Comparison of ENCODE assay signal across 10 cellular contexts in the genomic region with DNA sequence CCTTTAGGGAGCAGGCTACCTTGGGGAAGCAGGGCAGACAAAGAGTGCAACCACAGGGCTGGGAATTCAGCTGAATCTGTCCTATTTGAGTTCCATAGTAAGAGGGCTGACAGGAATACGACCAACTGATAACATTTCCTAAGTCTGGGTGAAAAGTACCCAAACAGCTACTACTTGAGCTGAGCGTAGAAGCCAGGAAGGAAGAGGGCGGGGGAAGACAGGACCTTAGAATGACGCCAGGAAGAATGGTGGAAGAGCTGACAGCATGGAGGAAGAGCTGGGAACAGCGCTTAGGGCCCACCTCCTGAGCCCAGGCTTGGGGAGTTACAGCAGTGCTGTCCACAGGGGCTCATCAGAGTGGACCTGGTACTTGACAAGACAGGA. TPM values are rescaled to one million over a fixed set of nuclear protein-coding genes. Genes with fewer than 3 reads are reported as not detected.
A peak's percentile ranks its signal among the peaks of the same experiment; 100 is the strongest.
DNase-seq lines count a peak whose midpoint lies in the region; ATAC-seq, FAIRE-seq and TF ChIP-seq lines count a peak whose summit lies in the region.
"Had no signal": no experiment of that assay in that cellular context is flagged by ENCODE, and none has a peak within 500 bp of the region (broad histone marks: within the 10 kb centered on the region; RNA-seq: fewer than 3 reads in every experiment).

No MANE protein-coding gene starts in this region.

- no peak for TF ChIP-seq EP300 in suprapubic skin (IDR thresholded peaks at IDR 0.05)

- H2AFZ ChIP-seq in smooth muscle cell (ENCODE audit: low read depth), result no peak overlapping the region

- peak overlapping the region; percentile 22 for H3K4me3 Mint-ChIP-seq in activated T-cell treated with anti-CD3 and anti-CD28 coated beads, Interleukin-2, amount 50 U/mL, for 4 hours
- no peak overlapping the region for H3K4me3 Mint-ChIP-seq in activated T-helper 2 cell treated with anti-CD3 and anti-CD28 coated beads, Interferon-gamma antibody, Interleukin-2, Interleukin-4, amounts not matched to agents 10 μg/mL and 5 μg/mL and 100 μg/mL, durations not matched to agents 14 hours and 24 hours and 36 hours (ENCODE audit: low read depth)
- peak overlapping the region in 3 of 5 donors; percentile 19 to 40 (median 30) for H3K4me3 Mint-ChIP-seq in immature natural killer cell
- H3K4me3 Mint-ChIP-seq: naive B cell had no signal

- FAIRE-seq in GM12891 (lab: Jason Lieb, UNC), result no peak

- H3K9me3 ChIP-seq in suprapubic skin (no peaks in the 10 kb centered on the region), smooth muscle cell (replicated peaks; ENCODE audit: low read depth) (no peaks in the 10 kb centered on the region)

- peaks cover 65% of the 10 kb centered on the region for H3K79me2 ChIP-seq in smooth muscle cell (ENCODE audit: low read depth)

- no peak for DNase-seq in activated T-cell treated with anti-CD3 and anti-CD28 coated beads, Interleukin-2, amount 50 U/mL, for 4 hours
- DNase-seq in activated T-cell treated with anti-CD3 and anti-CD28 coated beads, Interleukin-2, amount 50 U/mL, for 1 hour, result no peak
- DNase-seq in activated T-helper 2 cell treated with anti-CD3 and anti-CD28 coated beads, Interferon-gamma antibody, Interleukin-2, Interleukin-4, amounts not matched to agents 10 μg/mL and 5 μg/mL and 100 μg/mL, durations not matched to agents 14 hours and 24 hours and 36 hours (ENCODE audit: low spot score), result no peak
- DNase-seq in immature natural killer cell, result no peak
- DNase-seq in suprapubic skin (ENCODE audit: low spot score in 2 of 2), result no peak
- no peak for DNase-seq in iPS-NIHi11 (ENCODE audit: low spot score)
- no peak for DNase-seq in GM12891 (ENCODE audit: insufficient read length, low spot score)
- no peak for DNase-seq in smooth muscle cell (lab: John Stamatoyannopoulos, UW; ENCODE audit: unreplicated experiment)
- DNase-seq: naive B cell, NCI-H524 had no signal

- H3K9me3 Mint-ChIP-seq in activated T-cell treated with anti-CD3 and anti-CD28 coated beads, Interleukin-2, amount 50 U/mL, for 4 hours, result no peaks in the 10 kb centered on the region
- H3K9me3 Mint-ChIP-seq in activated T-helper 2 cell treated with anti-CD3 and anti-CD28 coated beads, Interferon-gamma antibody, Interleukin-2, Interleukin-4, amounts not matched to agents 10 μg/mL and 5 μg/mL and 100 μg/mL, durations not matched to agents 14 hours and 24 hours and 36 hours, result no peaks in the 10 kb centered on the region
- no peaks in the 10 kb centered on the region for H3K9me3 Mint-ChIP-seq in immature natural killer cell

- H3K27ac Mint-ChIP-seq in activated T-helper 2 cell treated with anti-CD3 and anti-CD28 coated beads, Interferon-gamma antibody, Interleukin-2, Interleukin-4, amounts not matched to agents 10 μg/mL and 5 μg/mL and 100 μg/mL, durations not matched to agents 14 hours and 24 hours and 36 hours, result peak overlapping the region; percentile 10
- peak overlapping the region; percentile 25 to 81 (median 58) for H3K27ac Mint-ChIP-seq in immature natural killer cell

- no peaks in the 10 kb centered on the region for H3K36me3 ChIP-seq in suprapubic skin
- no peaks in the 10 kb centered on the region for H3K36me3 ChIP-seq in smooth muscle cell (ENCODE audit: low read depth)

- TF ChIP-seq CTCF in suprapubic skin (IDR thresholded peaks at IDR 0.05) (no peak), smooth muscle cell (IDR thresholded peaks at IDR 0.05; ENCODE audit: borderline replicate concordance, insufficient read depth, poor library complexity, severe bottlenecking) (no peak)

- H3K27ac ChIP-seq in suprapubic skin (peak overlapping the region; percentile 45), smooth muscle cell (ENCODE audit: low read depth) (no peak overlapping the region)

- H3K27me3 ChIP-seq in suprapubic skin (no peaks in the 10 kb centered on the region), smooth muscle cell (ENCODE audit: low read depth) (no peaks in the 10 kb centered on the region)

- H3K9ac ChIP-seq in smooth muscle cell (ENCODE audit: low read depth), result no peak overlapping the region

- TF ChIP-seq POLR2A in suprapubic skin (IDR thresholded peaks at IDR 0.05) (no peak), GM12891 (IDR thresholded peaks at IDR 0.05; ENCODE audit: low read depth, low read length) (no peak)

- H3K27me3 Mint-ChIP-seq in activated T-cell treated with anti-CD3 and anti-CD28 coated beads, Interleukin-2, amount 50 U/mL, for 4 hours (ENCODE audit: low read depth), result no peaks in the 10 kb centered on the region
- H3K27me3 Mint-ChIP-seq in activated T-helper 2 cell treated with anti-CD3 and anti-CD28 coated beads, Interferon-gamma antibody, Interleukin-2, Interleukin-4, amounts not matched to agents 10 μg/mL and 5 μg/mL and 100 μg/mL, durations not matched to agents 14 hours and 24 hours and 36 hours (ENCODE audit: low read depth), result no peaks in the 10 kb centered on the region
- peaks cover 0 to 10% (median 9%) of the 10 kb centered on the region in 3 donors for H3K27me3 Mint-ChIP-seq in immature natural killer cell (ENCODE audit: low read depth in 3 of 3)
- H3K27me3 Mint-ChIP-seq: naive B cell had no signal

- WGBS in suprapubic skin, result 52% methylated on average over 5 of the region's 5 CpGs
- WGBS in smooth muscle cell (ENCODE audit: low lambda C conversion rate), result 54% methylated on average over 5 of the region's 5 CpGs

- ATAC-seq in activated T-cell treated with anti-CD3 and anti-CD28 coated beads, Interleukin-2, amount 50 U/mL, for 4 hours, result no peak

- H3K4me1 ChIP-seq in suprapubic skin (peaks cover 19% of the 10 kb centered on the region), smooth muscle cell (ENCODE audit: low read depth) (no peaks in the 10 kb centered on the region)

- intact Hi-C loops in activated T-helper 2 cell treated with anti-CD3 and anti-CD28 coated beads, Interferon-gamma antibody, Interleukin-2, Interleukin-4, amounts not matched to agents 10 μg/mL and 5 μg/mL and 100 μg/mL, durations not matched to agents 14 hours and 24 hours and 36 hours (cut with micrococcal nuclease), result no loop called here

- peaks cover 50% of the 10 kb centered on the region for H3K4me1 Mint-ChIP-seq in activated T-cell treated with anti-CD3 and anti-CD28 coated beads, Interleukin-2, amount 50 U/mL, for 4 hours (ENCODE audit: low read depth)
- H3K4me1 Mint-ChIP-seq in activated T-helper 2 cell treated with anti-CD3 and anti-CD28 coated beads, Interferon-gamma antibody, Interleukin-2, Interleukin-4, amounts not matched to agents 10 μg/mL and 5 μg/mL and 100 μg/mL, durations not matched to agents 14 hours and 24 hours and 36 hours (ENCODE audit: low read depth), result peaks cover 20% of the 10 kb centered on the region
- H3K4me1 Mint-ChIP-seq in immature natural killer cell, result peaks cover 40 to 57% of the 10 kb centered on the region in 2 donors

- no peak overlapping the region for H3K4me3 ChIP-seq in suprapubic skin
- H3K4me3 ChIP-seq in smooth muscle cell, result no peak overlapping the region

- H3F3A ChIP-seq in smooth muscle cell (ENCODE audit: low read depth), result no peaks in the 10 kb centered on the region

- no peak overlapping the region for H3K4me2 ChIP-seq in smooth muscle cell

- H3K36me3 Mint-ChIP-seq in activated T-cell treated with anti-CD3 and anti-CD28 coated beads, Interleukin-2, amount 50 U/mL, for 4 hours (ENCODE audit: insufficient read depth), result peaks cover 14% of the 10 kb centered on the region
- peaks cover 38% of the 10 kb centered on the region for H3K36me3 Mint-ChIP-seq in activated T-helper 2 cell treated with anti-CD3 and anti-CD28 coated beads, Interferon-gamma antibody, Interleukin-2, Interleukin-4, amounts not matched to agents 10 μg/mL and 5 μg/mL and 100 μg/mL, durations not matched to agents 14 hours and 24 hours and 36 hours (ENCODE audit: low read depth)
- H3K36me3 Mint-ChIP-seq in immature natural killer cell, result peaks cover 0 to 6% (median 6%) of the 10 kb centered on the region in 3 donors

- H4K20me1 ChIP-seq in smooth muscle cell (ENCODE audit: low read depth), result peaks cover 93% of the 10 kb centered on the region

TF ChIP-seq in GM12891, 5 proteins besides CTCF, POLR2A, EP300 and RAD21:
- no peak for TF ChIP-seq POLR2AphosphoS5 (IDR thresholded peaks at IDR 0.05; ENCODE audit: low read depth, low read length)
- TF ChIP-seq POU2F2 (IDR thresholded peaks at IDR 0.05; ENCODE audit: low read depth, low read length), result no peak
- TF ChIP-seq TAF1 (IDR thresholded peaks at IDR 0.05; ENCODE audit: low read depth, low read length), result no peak
- TF ChIP-seq PAX5 (IDR thresholded peaks at IDR 0.05; ENCODE audit: insufficient read depth, low read length, severe bottlenecking), result no peak
- TF ChIP-seq SPI1 (IDR thresholded peaks at IDR 0.05; ENCODE audit: low read depth, low read length), result no peak

RNA-seq across cellular contexts. Expression of a gene that starts 14.4 kb away (rescaled TPM):
- total RNA-seq in activated T-cell treated with anti-CD3 and anti-CD28 coated beads, Interleukin-2, amount 50 U/mL, for 4 hours, result 10 to 100 TPM; 42.6 to 46.7 (median 45.7) TPM
- 58.2 and 58.4 TPM in 2 replicates for total RNA-seq in activated T-helper 2 cell treated with anti-CD3 and anti-CD28 coated beads, Interferon-gamma antibody, Interleukin-2, Interleukin-4, amounts not matched to agents 10 μg/mL and 5 μg/mL and 100 μg/mL, durations not matched to agents 14 hours and 24 hours and 36 hours
- 10 to 100 TPM; 11.4 to 31.5 (median 18.3) TPM for polyA plus RNA-seq in immature natural killer cell
- total RNA-seq in suprapubic skin, result 10 to 100 TPM; 19.7 to 76.0 (median 33.9) TPM
- 13.4 TPM for polyA plus RNA-seq in GM12891 (2012; ENCODE audit: low read depth, missing spikeins)
- total RNA-seq in smooth muscle cell, result 13.1 and 17.9 TPM in 2 replicates
- 11.9 and 15.0 TPM in 2 replicates for polyA plus RNA-seq in smooth muscle cell
